Comparison of ENCODE assay signal across 24 cellular contexts in genomic region chr12:25866586-25867378, GRCh38.
A peak's percentile ranks its signal among the peaks of the same experiment; 100 is the strongest.
DNase-seq lines count a peak whose midpoint lies in the region; ATAC-seq and TF ChIP-seq lines count a peak whose summit lies in the region.
"Had no signal": no experiment of that assay in that cellular context is flagged by ENCODE, and none has a peak within 500 bp of the region (broad histone marks: within the 10 kb centered on the region; RNA-seq: fewer than 3 reads in every experiment).

No MANE protein-coding gene starts in this region.

- no peak overlapping the region for H3K4me3 Mint-ChIP-seq in activated T-cell treated with anti-CD3 and anti-CD28 coated beads, Interleukin-2, amount 50 U/mL, for 24 hours
- H3K4me3 Mint-ChIP-seq: activated CD4-positive, alpha-beta T cell treated with anti-CD3 and anti-CD28 coated beads, Interleukin-2, amount 10 ng/mL, durations not matched to agents 7 days and 5 days; activated naive CD8-positive, alpha-beta T cell treated with anti-CD3 and anti-CD28 coated beads for 36 hours; B cell; H9 had no signal

- H3K4me3 ChIP-seq in NB4 (ENCODE audit: low read depth, low read length) (no peak overlapping the region), retinal pigment epithelial cell (ENCODE audit: low read length) (no peak overlapping the region)
- H3K4me3 ChIP-seq: GM12878 had no signal

- no peaks in the 10 kb centered on the region for H3K4me1 Mint-ChIP-seq in activated T-cell treated with anti-CD3 and anti-CD28 coated beads, Interleukin-2, amount 50 U/mL, for 24 hours (ENCODE audit: low read depth)
- H3K4me1 Mint-ChIP-seq: activated CD4-positive, alpha-beta T cell treated with anti-CD3 and anti-CD28 coated beads, Interleukin-2, amount 10 ng/mL, durations not matched to agents 7 days and 5 days; activated naive CD8-positive, alpha-beta T cell treated with anti-CD3 and anti-CD28 coated beads for 36 hours; B cell had no signal

- H3K27me3 Mint-ChIP-seq in activated T-cell treated with anti-CD3 and anti-CD28 coated beads, Interleukin-2, amount 50 U/mL, for 24 hours, result peaks cover 2% of the 10 kb centered on the region

- TF ChIP-seq POLR2A in NB4 (IDR thresholded peaks at IDR 0.05; ENCODE audit: extremely low read depth, insufficient read length), result no peak

- DNase-seq in ELF-1 (ENCODE audit: low read depth, low spot score) (peak; percentile 41), NB4 (ENCODE audit: low read depth) (peak; percentile 42), ecto neural progenitor cell (ENCODE audit: low spot score) (peak; percentile 61), retinal pigment epithelial cell (ENCODE audit: low read depth) (peak; percentile 59), GF-D8 (lab: John Stamatoyannopoulos, UW) (no peak), GOT3 (lab: John Stamatoyannopoulos, UW) (no peak)
- DNase-seq in activated T-cell treated with anti-CD3 and anti-CD28 coated beads, Interleukin-2, amount 50 U/mL, for 24 hours, result no peak
- DNase-seq: activated CD4-positive, alpha-beta T cell treated with anti-CD3 and anti-CD28 coated beads, Interleukin-2, amount 10 ng/mL, durations not matched to agents 7 days and 5 days; activated naive CD8-positive, alpha-beta T cell treated with anti-CD3 and anti-CD28 coated beads for 36 hours; COR-L47; GDM1; H9; Karpas-422; left ventricle myocardium superior; NCI-H1105; NCI-H2081 treated with DMSO at 0.1 percent for 48 hours; NCI-H526; Right ventricle myocardium superior; stimulated activated CD8-positive, alpha-beta memory T cell treated with anti-CD3 and anti-CD28 coated beads, Interleukin-4, amount 100 ng/mL, for 48 hours; T-helper 1 cell had no signal

- H3K36me3 Mint-ChIP-seq in activated T-cell treated with anti-CD3 and anti-CD28 coated beads, Interleukin-2, amount 50 U/mL, for 24 hours (ENCODE audit: low read depth), result no peaks in the 10 kb centered on the region
- H3K36me3 Mint-ChIP-seq: activated naive CD8-positive, alpha-beta T cell treated with anti-CD3 and anti-CD28 coated beads for 36 hours had no signal

- ATAC-seq in GM21529 (IDR thresholded peaks at IDR 0.05; ENCODE audit: unreplicated experiment), result no peak
- ATAC-seq: GM12878, left ventricle myocardium superior had no signal

- H3K27ac Mint-ChIP-seq in activated T-cell treated with anti-CD3 and anti-CD28 coated beads, Interleukin-2, amount 50 U/mL, for 24 hours, result no peak overlapping the region
- H3K27ac Mint-ChIP-seq: activated CD4-positive, alpha-beta T cell treated with anti-CD3 and anti-CD28 coated beads, Interleukin-2, amount 10 ng/mL, durations not matched to agents 7 days and 5 days; activated naive CD8-positive, alpha-beta T cell treated with anti-CD3 and anti-CD28 coated beads for 36 hours; activated T-helper 2 cell treated with anti-CD3 and anti-CD28 coated beads, Interferon-gamma antibody, Interleukin-2, Interleukin-4, amounts not matched to agents 10 μg/mL and 5 μg/mL and 100 μg/mL, durations not matched to agents 14 hours and 24 hours and 36 hours; B cell had no signal

- H3K9me3 Mint-ChIP-seq in activated T-cell treated with anti-CD3 and anti-CD28 coated beads, Interleukin-2, amount 50 U/mL, for 24 hours, result no peaks in the 10 kb centered on the region
- H3K9me3 Mint-ChIP-seq: activated T-helper 2 cell treated with anti-CD3 and anti-CD28 coated beads, Interferon-gamma antibody, Interleukin-2, Interleukin-4, amounts not matched to agents 10 μg/mL and 5 μg/mL and 100 μg/mL, durations not matched to agents 14 hours and 24 hours and 36 hours had no signal

- TF ChIP-seq CTCF in NB4 (IDR thresholded peaks at IDR 0.05; ENCODE audit: low read depth, low read length), result no peak
- TF ChIP-seq CTCF in retinal pigment epithelial cell (conservative IDR thresholded peaks at IDR 0.05; ENCODE audit: low read depth, low read length), result no peak

Comparison
In these comparisons a context has a peak if more than half of its experiments do, and no peak if none do; other contexts are left out.
1. DNase-seq: peak in ELF-1 (single experiment), NB4 (single experiment), ecto neural progenitor cell (single experiment) and retinal pigment epithelial cell (single experiment); none in GF-D8 (single experiment), GOT3 (single experiment) and activated T-cell treated with anti-CD3 and anti-CD28 coated beads, Interleukin-2, amount 50 U/mL, for 24 hours (single experiment).